1 cellular context compared by ENCODE assay signal in genomic region chr14:71475916-71476315, GRCh38.
TF ChIP-seq lines count a peak whose summit lies in the region.

No MANE protein-coding gene starts in this region.

TF ChIP-seq in GM23338, 12 proteins besides CTCF, POLR2A, EP300 and RAD21 (continued from another document):
- TF ChIP-seq REST (IDR thresholded peaks at IDR 0.05; ENCODE audit: unreplicated experiment) (no peak), POLR2AphosphoS5 (IDR thresholded peaks at IDR 0.05; ENCODE audit: low read depth) (no peak), JUNB (IDR thresholded peaks at IDR 0.05; ENCODE audit: unreplicated experiment) (no peak), NANOG (IDR thresholded peaks at IDR 0.05; ENCODE audit: borderline replicate concordance) (no peak), CREB1 (CRISPR knock-in tag; IDR thresholded peaks at IDR 0.05; ENCODE audit: low read depth) (no peak), ZNF462 (CRISPR knock-in tag; IDR thresholded peaks at IDR 0.05) (no peak), ZNF114 (CRISPR knock-in tag; IDR thresholded peaks at IDR 0.05) (no peak), STAT1 (IDR thresholded peaks at IDR 0.05; ENCODE audit: unreplicated experiment) (no peak), EZH2 (IDR thresholded peaks at IDR 0.05; ENCODE audit: low read depth, unreplicated experiment) (no peak)
